ENCODE assay signal across 1 cellular context in the genomic region with DNA sequence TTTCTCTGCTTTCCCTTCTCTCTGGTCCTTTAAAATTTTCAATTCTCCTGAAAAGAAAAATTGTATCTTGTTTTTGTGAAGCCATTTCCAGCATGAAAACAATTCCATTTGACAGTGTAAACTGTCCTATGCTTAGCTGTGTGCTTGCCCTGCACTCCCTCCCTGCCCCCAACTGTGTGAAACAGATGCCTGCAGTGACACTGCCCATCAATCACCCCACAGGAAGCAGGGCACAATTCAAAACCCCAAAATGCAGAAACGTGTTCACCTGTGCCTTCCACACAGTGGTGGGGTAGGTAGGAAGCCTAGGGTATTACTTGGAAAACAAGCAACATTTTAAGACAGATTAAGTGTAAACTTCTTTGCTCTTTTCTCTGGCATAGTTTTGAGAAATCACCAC.
TF ChIP-seq lines count a peak whose summit lies in the region.

No MANE protein-coding gene starts in this region.

TF ChIP-seq in H1, 55 proteins besides CTCF, POLR2A, EP300 and RAD21:
- TF ChIP-seq SP1 (IDR thresholded peaks at IDR 0.05; ENCODE audit: low read depth, low read length), result no peak
- TF ChIP-seq ASH2L (IDR thresholded peaks at IDR 0.05; ENCODE audit: low read length), result peak; percentile 8
- TF ChIP-seq, protein P1, sequence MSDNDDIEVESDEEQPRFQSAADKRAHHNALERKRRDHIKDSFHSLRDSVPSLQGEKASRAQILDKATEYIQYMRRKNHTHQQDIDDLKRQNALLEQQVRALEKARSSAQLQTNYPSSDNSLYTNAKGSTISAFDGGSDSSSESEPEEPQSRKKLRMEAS (IDR thresholded peaks at IDR 0.05), result 0 out of 2 replicates have a peak, but pooled peaks have one; percentile 10
